ENCODE assay signal across 22 cellular contexts in the genomic region with DNA sequence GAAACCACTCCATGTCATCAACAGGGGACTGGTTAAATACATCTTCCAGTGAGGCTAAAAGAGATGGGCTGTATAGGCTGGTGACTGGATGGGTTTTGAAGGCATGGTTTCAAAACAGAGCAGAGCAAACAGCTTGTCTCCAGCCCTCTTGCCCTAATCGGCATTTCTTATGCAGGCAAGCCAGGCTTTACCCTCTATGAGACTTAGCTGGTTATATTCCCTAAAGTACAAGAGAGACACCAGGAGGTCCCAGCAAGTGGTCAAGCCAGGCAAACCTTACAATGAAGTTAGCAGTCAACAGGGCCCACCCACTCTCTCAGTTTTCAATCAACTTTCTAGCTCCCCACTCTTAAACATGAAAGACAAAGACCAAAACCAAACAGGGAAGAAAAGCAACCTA. TPM values are rescaled to one million over a fixed set of nuclear protein-coding genes. Genes with fewer than 3 reads are reported as not detected.
DNase-seq lines count a peak whose midpoint lies in the region; ATAC-seq, FAIRE-seq and TF ChIP-seq lines count a peak whose summit lies in the region.
"Had no signal": no experiment of that assay in that cellular context is flagged by ENCODE, and none has a peak within 500 bp of the region (broad histone marks: within the 10 kb centered on the region; RNA-seq: fewer than 3 reads in every experiment).

No MANE protein-coding gene starts in this region.

- no peak for FAIRE-seq in urothelium cell line (lab: Jason Lieb, UNC)
- FAIRE-seq: HepG2, K562 had no signal

- no peaks in the 10 kb centered on the region for H3K27me3 ChIP-seq in ectodermal cell (ENCODE audit: control insufficient read depth, insufficient read depth, low read length, poor library complexity, severe bottlenecking)
- H3K27me3 ChIP-seq: MG63 had no signal

- POLR2A ChIA-PET in HEK293 (lab: Yijun Ruan, JAX), result no interaction called here

- CTCF ChIA-PET in HEK293 (lab: Yijun Ruan, JAX), result interaction anchor here (0.6 to 1.2 kb wide), 4 partner anchors 10 to 356 kb away, joined by 3 to 7 read pairs (median 3); no protein-coding TSS in a partner anchor

- H3K4me1 ChIP-seq in HEK293 (ENCODE audit: control insufficient read depth, insufficient read depth, low read length) (no peaks in the 10 kb centered on the region), ectodermal cell (ENCODE audit: control insufficient read depth, insufficient read depth, low read length) (peaks cover 8% of the 10 kb centered on the region)
- H3K4me1 ChIP-seq: HAP-1 had no signal

- H3K4me3 ChIP-seq in HEK293 (ENCODE audit: low read depth, low read length) (no peak overlapping the region), ectodermal cell (ENCODE audit: insufficient read depth, low read depth, low read length) (no peak overlapping the region)
- H3K4me3 ChIP-seq: HAP-1, K562, MG63, PC-9, SK-N-MC had no signal

- 0 to 7% methylated on average over 1 of the region's 1 CpG for WGBS in ectodermal cell, 2 experiments

- no peaks in the 10 kb centered on the region for H3K9me3 ChIP-seq in HEK293 (ENCODE audit: control insufficient read depth, insufficient read depth, low read depth, low read length)
- H3K9me3 ChIP-seq in ectodermal cell (ENCODE audit: control insufficient read depth, low read length), result no peaks in the 10 kb centered on the region
- H3K9me3 ChIP-seq: HAP-1, MG63 had no signal

- H3K36me3 ChIP-seq in HEK293 (ENCODE audit: control insufficient read depth in 2 of 2, insufficient read depth in 1 of 2, low read length in 2 of 2) (peaks cover 0 to 19% of the 10 kb centered on the region in 2 experiments; a peak in 2 of 3 replicates), ectodermal cell (ENCODE audit: control insufficient read depth, insufficient read depth, low read length) (peaks cover 15% of the 10 kb centered on the region)
- H3K36me3 ChIP-seq: MG63 had no signal

- no peak for TF ChIP-seq CTCF in HEK293 (tag by site-specific recombination; IDR thresholded peaks at IDR 0.05)

- ATAC-seq in stimulated activated naive CD8-positive, alpha-beta T cell treated with anti-CD3 and anti-CD28 coated beads, Interleukin-15, Interleukin-2, amounts not matched to agents 100 U/mL and 50 U/mL, for 24 hours, result no peak
- ATAC-seq: HepG2, K562 had no signal

- H3K27ac ChIP-seq in HEK293 (ENCODE audit: extremely low read depth, low read depth, low read length) (no peak overlapping the region), ectodermal cell (ENCODE audit: insufficient read depth, low read depth, low read length, poor library complexity, severe bottlenecking) (peak overlapping the region; percentile 40)
- H3K27ac ChIP-seq: PC-9, RWPE1, SK-N-MC had no signal

- DNase-seq in iPS-NIHi7 (ENCODE audit: extremely low spot score), result peak; percentile 60
- no peak for DNase-seq in urothelium cell line (ENCODE audit: low spot score)
- no peak for DNase-seq in NCI-H345 (lab: John Stamatoyannopoulos, UW)
- DNase-seq in stimulated activated CD4-positive, alpha-beta T cell treated with anti-CD3 and anti-CD28 coated beads, Interleukin-2, amount 100 ng/mL, for 24 hours, result no peak
- no peak for DNase-seq in stimulated activated naive CD8-positive, alpha-beta T cell treated with anti-CD3 and anti-CD28 coated beads, Interleukin-15, Interleukin-2, amounts not matched to agents 100 U/mL and 50 U/mL, for 24 hours
- DNase-seq: CD4-positive, CD25-positive, alpha-beta regulatory T cell; EL; MG63; NCI-H1417 treated with DMSO at 0.1 percent for 48 hours; NCI-H187; NCI-H446 treated with DMSO at 0.1 percent for 48 hours; NCI-H526 treated with DMSO at 0.1 percent for 48 hours; PC-9; SHP77 treated with DMSO at 0.1 percent for 48 hours; SW 1271 had no signal

TF ChIP-seq in HEK293, 187 proteins besides CTCF, POLR2A, EP300 and RAD21:
- TF ChIP-seq YY1 (tag by site-specific recombination; IDR thresholded peaks at IDR 0.05) (no peak), GLIS1 (tag by site-specific recombination; IDR thresholded peaks at IDR 0.05) (peak; percentile 40; the same call in 1 of the 2 replicates), ZIC2 (tag by site-specific recombination; IDR thresholded peaks at IDR 0.05) (peak; percentile 34; the same call in 1 of the 2 replicates)

RNA-seq across cellular contexts. Expression of a gene that starts 19.0 kb away (rescaled TPM):
- 54.4 TPM for polyA plus RNA-seq in ectodermal cell (2013, experiment 1 of 4)
- polyA plus RNA-seq in ectodermal cell (2013, experiment 2 of 4), result 51.6 TPM
- 43.1 TPM for polyA plus RNA-seq in ectodermal cell (2013, experiment 3 of 4)
- 44.7 TPM for polyA plus RNA-seq in ectodermal cell (2013, experiment 4 of 4)
- polyA plus RNA-seq: HepG2 had no signal

RNA-seq across cellular contexts. Expression of a gene that starts 47.9 kb away (rescaled TPM):
- 40.9 TPM for polyA plus RNA-seq in ectodermal cell (2013, experiment 1 of 4)
- 46.1 TPM for polyA plus RNA-seq in ectodermal cell (2013, experiment 2 of 4)
- 34.1 TPM for polyA plus RNA-seq in ectodermal cell (2013, experiment 3 of 4)
- 32.5 TPM for polyA plus RNA-seq in ectodermal cell (2013, experiment 4 of 4)
